ENCODE assay signal across 1 cellular context in genomic region chr6:147974376-147974775, GRCh38.
TF ChIP-seq lines count a peak whose summit lies in the region.

No MANE protein-coding gene starts in this region.

TF ChIP-seq in A549, 52 proteins besides CTCF, POLR2A, EP300 and RAD21 (continued from another document):
- TF ChIP-seq KDM5A (IDR thresholded peaks at IDR 0.05) (no peak), HES2 (IDR thresholded peaks at IDR 0.05) (no peak), SREBF2 (IDR thresholded peaks at IDR 0.05) (no peak), CBX2 (IDR thresholded peaks at IDR 0.05; ENCODE audit: borderline replicate concordance, low read depth) (no peak), BHLHE40 (IDR thresholded peaks at IDR 0.05; ENCODE audit: low read depth, low read length) (no peak), TP53 (CRISPR knock-in tag; IDR thresholded peaks at IDR 0.05) (no peak), CHD4 (IDR thresholded peaks at IDR 0.05; ENCODE audit: borderline replicate concordance) (no peak), HOXB5 (CRISPR knock-in tag; IDR thresholded peaks at IDR 0.05) (no peak), KDM1A (IDR thresholded peaks at IDR 0.05; ENCODE audit: low read depth) (no peak), POLR2AphosphoS2 (conservative IDR thresholded peaks at IDR 0.05; ENCODE audit: low read length) (no peak), RCOR1 (IDR thresholded peaks at IDR 0.05; ENCODE audit: low read depth, low read length) (no peak)
